In genomic region chr12:9707864-9708808, GRCh38 we compare ENCODE assay signal across 8 cellular contexts. TPM values are rescaled to one million over a fixed set of nuclear protein-coding genes. Genes with fewer than 3 reads are reported as not detected.
A peak's percentile ranks its signal among the peaks of the same experiment; 100 is the strongest.
DNase-seq lines count a peak whose midpoint lies in the region; ATAC-seq and TF ChIP-seq lines count a peak whose summit lies in the region.

No MANE protein-coding gene starts in this region.

- DNase-seq in CD8-positive, alpha-beta T cell = peak; percentile 47 to 81 (median 72)
- DNase-seq in RKO (ENCODE audit: low spot score) = peak; percentile 60
- peak; percentile 37 for DNase-seq in putamen (ENCODE audit: low spot score)

- ATAC-seq in CD8-positive, alpha-beta T cell = peak; percentile 89
- ATAC-seq in HG02642 (IDR thresholded peaks at IDR 0.05; ENCODE audit: poor library complexity, unreplicated experiment) (peak; percentile 34), gastroesophageal sphincter (no peak), GM21717 (IDR thresholded peaks at IDR 0.05; ENCODE audit: unreplicated experiment) (no peak), HG02763 (IDR thresholded peaks at IDR 0.05; ENCODE audit: unreplicated experiment) (no peak)
- ATAC-seq in activated T-helper 17 cell treated with anti-CD3 and anti-CD28 coated beads, Interleukin-2, amount 50 U/mL, for 72 hours (replicated peaks) = peak; percentile 79

- CTCF ChIA-PET in CD8-positive, alpha-beta T cell (lab: Charles Lee) = interaction anchor here (0.5 to 7.9 kb wide), 49 partner anchors 9 to 1416 kb away, joined by 3 to 145 read pairs (median 5); partner anchors contain the start of gene CLEC2D

- peak; percentile 70 for TF ChIP-seq CTCF in CD8-positive, alpha-beta T cell (IDR thresholded peaks at IDR 0.05)
- peak; percentile 54 to 75 (median 60) for TF ChIP-seq CTCF in gastroesophageal sphincter (IDR thresholded peaks at IDR 0.05)

- peaks cover 5% of the 10 kb centered on the region for H3K36me3 Mint-ChIP-seq in CD8-positive, alpha-beta T cell
- H3K36me3 Mint-ChIP-seq in activated T-helper 17 cell treated with anti-CD3 and anti-CD28 coated beads, Interleukin-2, amount 50 U/mL, for 72 hours (ENCODE audit: low read depth) = no peaks in the 10 kb centered on the region

- peaks cover 62% of the 10 kb centered on the region for H3K4me1 Mint-ChIP-seq in CD8-positive, alpha-beta T cell (ENCODE audit: low read depth)
- peaks cover 27% of the 10 kb centered on the region for H3K4me1 Mint-ChIP-seq in activated T-helper 17 cell treated with anti-CD3 and anti-CD28 coated beads, Interleukin-2, amount 50 U/mL, for 72 hours

- H3K4me3 ChIP-seq in CD8-positive, alpha-beta T cell (ENCODE audit: low read depth, low read length) = peak overlapping the region; percentile 5
- no peak overlapping the region for H3K4me3 ChIP-seq in gastroesophageal sphincter

- H3K9me3 ChIP-seq in CD8-positive, alpha-beta T cell (ENCODE audit: low read length) = no peaks in the 10 kb centered on the region
- peaks cover 0 to 9% (median 0%) of the 10 kb centered on the region in 3 donors for H3K9me3 ChIP-seq in gastroesophageal sphincter

- H3K27ac Mint-ChIP-seq in CD8-positive, alpha-beta T cell = peak overlapping the region; percentile 95
- H3K27ac Mint-ChIP-seq in activated T-helper 17 cell treated with anti-CD3 and anti-CD28 coated beads, Interleukin-2, amount 50 U/mL, for 72 hours = peak overlapping the region; percentile 91

- no peaks in the 10 kb centered on the region for H3K36me3 ChIP-seq in CD8-positive, alpha-beta T cell (ENCODE audit: insufficient read depth, low read length)
- H3K36me3 ChIP-seq in gastroesophageal sphincter = no peaks in the 10 kb centered on the region

- H3K4me3 Mint-ChIP-seq in CD8-positive, alpha-beta T cell = peak overlapping the region; percentile 73
- peak overlapping the region; percentile 88 for H3K4me3 Mint-ChIP-seq in activated T-helper 17 cell treated with anti-CD3 and anti-CD28 coated beads, Interleukin-2, amount 50 U/mL, for 72 hours

- H3K27me3 ChIP-seq in CD8-positive, alpha-beta T cell (ENCODE audit: insufficient read depth, low read length) = no peaks in the 10 kb centered on the region
- H3K27me3 ChIP-seq in gastroesophageal sphincter = no peaks in the 10 kb centered on the region

- POLR2A ChIA-PET in CD8-positive, alpha-beta T cell (lab: Charles Lee) = interaction anchor here (0.6 to 2.7 kb wide), 16 partner anchors 8 to 76 kb away, joined by 3 to 27 read pairs (median 5); partner anchors contain the start of genes CLEC2D and CLECL1

- peak overlapping the region; percentile 19 for H3K27ac ChIP-seq in CD8-positive, alpha-beta T cell (ENCODE audit: low read depth, low read length)
- H3K27ac ChIP-seq in gastroesophageal sphincter = no peak overlapping the region

- H3K4me1 ChIP-seq in CD8-positive, alpha-beta T cell (ENCODE audit: insufficient read depth, low read length) = peaks cover 37% of the 10 kb centered on the region
- no peaks in the 10 kb centered on the region for H3K4me1 ChIP-seq in gastroesophageal sphincter

- no peaks in the 10 kb centered on the region for H3K27me3 Mint-ChIP-seq in CD8-positive, alpha-beta T cell (ENCODE audit: low read depth)
- no peaks in the 10 kb centered on the region for H3K27me3 Mint-ChIP-seq in activated T-helper 17 cell treated with anti-CD3 and anti-CD28 coated beads, Interleukin-2, amount 50 U/mL, for 72 hours

- TF ChIP-seq EP300 in gastroesophageal sphincter (IDR thresholded peaks at IDR 0.05) = no peak

- intact Hi-C loops in CD8-positive, alpha-beta T cell (cut with DNase I, micrococcal nuclease) = loop anchor here (1.0 to 5.0 kb wide), 6 partner anchors 35 to 377 kb away; no protein-coding TSS in a partner anchor

- WGBS in gastroesophageal sphincter (ENCODE audit: low coverage in 1 of 2), 2 donors = 56 to 60% methylated on average over 7 to 9 of the region's 12 CpGs

- H3K9me3 Mint-ChIP-seq in CD8-positive, alpha-beta T cell = peaks cover 6% of the 10 kb centered on the region
- peaks cover 6% of the 10 kb centered on the region for H3K9me3 Mint-ChIP-seq in activated T-helper 17 cell treated with anti-CD3 and anti-CD28 coated beads, Interleukin-2, amount 50 U/mL, for 72 hours

- no peak for TF ChIP-seq POLR2A in gastroesophageal sphincter (IDR thresholded peaks at IDR 0.05)

RNA-seq across cellular contexts. Expression of gene CLECL1, which starts 24.8 kb away (rescaled TPM):
- total RNA-seq in CD8-positive, alpha-beta T cell = 1 to 10 TPM; 1.1 to 1.4 TPM
- total RNA-seq in activated T-helper 17 cell treated with anti-CD3 and anti-CD28 coated beads, Interleukin-2, amount 50 U/mL, for 72 hours = 1 to 10 TPM; 6.1 to 7.7 TPM
- total RNA-seq in gastroesophageal sphincter = not detected

RNA-seq across cellular contexts. Expression of gene CLEC2D, which starts 38.6 kb away (rescaled TPM):
- 100 to 1,000 TPM; 182 to 188 TPM for total RNA-seq in CD8-positive, alpha-beta T cell
- 100 to 1,000 TPM; 146 to 267 TPM for total RNA-seq in activated T-helper 17 cell treated with anti-CD3 and anti-CD28 coated beads, Interleukin-2, amount 50 U/mL, for 72 hours
- 10 to 100 TPM in 2 of 4 donors, 1 to 10 TPM in 2; 2.3 to 12.9 (median 7.4) TPM for total RNA-seq in gastroesophageal sphincter

RNA-seq across cellular contexts. Expression of gene CD69, which starts 52.6 kb away (rescaled TPM):
- 100 to 1,000 TPM; 502 to 504 TPM for total RNA-seq in CD8-positive, alpha-beta T cell
- 100 to 1,000 TPM in 1 of 2 donors, 10 to 100 TPM in 1; 51.8 to 150 TPM for total RNA-seq in activated T-helper 17 cell treated with anti-CD3 and anti-CD28 coated beads, Interleukin-2, amount 50 U/mL, for 72 hours
- 1 to 10 TPM in 2 of 4 donors, under 1 TPM in 2; 0.47 to 2.6 (median 1.1) TPM for total RNA-seq in gastroesophageal sphincter

Comparison
In these comparisons a context has a peak if more than half of its experiments do, and no peak if none do; other contexts are left out.
1. ATAC-seq: peak in CD8-positive, alpha-beta T cell (single experiment), HG02642 (single experiment) and activated T-helper 17 cell treated with anti-CD3 and anti-CD28 coated beads, Interleukin-2, amount 50 U/mL, for 72 hours (single experiment); none in gastroesophageal sphincter (single experiment), GM21717 (single experiment) and HG02763 (single experiment).
2. RNA of gene CLEC2D, which starts 38.6 kb away (total RNA-seq): 146 to 267 TPM in activated T-helper 17 cell treated with anti-CD3 and anti-CD28 coated beads, Interleukin-2, amount 50 U/mL, for 72 hours and 182 to 188 TPM in CD8-positive, alpha-beta T cell; 2.3 to 12.9 TPM in gastroesophageal sphincter; every median in the first group is over 10 times any median in the second.
3. RNA of gene CD69, which starts 52.6 kb away (total RNA-seq): 502 to 504 TPM in CD8-positive, alpha-beta T cell and 51.8 to 150 TPM in activated T-helper 17 cell treated with anti-CD3 and anti-CD28 coated beads, Interleukin-2, amount 50 U/mL, for 72 hours; 0.47 to 2.6 TPM in gastroesophageal sphincter; every median in the first group is over 10 times any median in the second.
4. Peak in every context shown above with its lines, with median percentiles within 50 percentile points of each other: DNase-seq.